Comparison of ENCODE assay signal across 13 cellular contexts in genomic region chr6:63509652-63510352, GRCh38.
DNase-seq lines count a peak whose midpoint lies in the region; ATAC-seq, FAIRE-seq and TF ChIP-seq lines count a peak whose summit lies in the region.
"Had no signal": no experiment of that assay in that cellular context is flagged by ENCODE, and none has a peak within 500 bp of the region (broad histone marks: within the 10 kb centered on the region; RNA-seq: fewer than 3 reads in every experiment).

No MANE protein-coding gene starts in this region.

- H4K5ac ChIP-seq in H1 (ENCODE audit: insufficient read length, low read depth, low read length) = no peak overlapping the region

- DNase-seq in A549 (ENCODE audit: low read depth in 1 of 2, low spot score in 1 of 2) (peak in 1 of 2 experiments; percentile 85), H1 (ENCODE audit: low read depth in 1 of 2, low spot score in 2 of 2) (no peak), mucosa of descending colon (peak; percentile 63 to 74 (median 65)), NCI-H526 treated with DMSO at 0.1 percent for 48 hours (lab: John Stamatoyannopoulos, UW) (no peak), trophoblast cell (no peak), NCI-H526 (lab: John Stamatoyannopoulos, UW) (no peak)
- no peak for DNase-seq in stimulated activated naive CD4-positive, alpha-beta T cell (lab: John Stamatoyannopoulos, UW)
- DNase-seq: activated CD8-positive, alpha-beta memory T cell treated with anti-CD3 and anti-CD28 coated beads, Interleukin-2, amount 50 U/mL, for 48 hours; central memory CD4-positive, alpha-beta T cell; hippocampal formation; NCI-H2171 treated with DMSO at 0.1 percent for 48 hours; posterior cingulate gyrus had no signal

- H3K14ac ChIP-seq in H1 (ENCODE audit: insufficient read length) (no peak overlapping the region), trophoblast cell (ENCODE audit: low read length) (no peak overlapping the region)

- intact Hi-C loops in mucosa of descending colon (cut with DNase I, micrococcal nuclease) = no loop called here

- TF ChIP-seq EP300 in A549 (IDR thresholded peaks at IDR 0.05) = peak in 1 of 2 experiments; percentile 41; a peak in 1 of 5 replicates
- TF ChIP-seq EP300 in H1 (IDR thresholded peaks at IDR 0.05; ENCODE audit: borderline replicate concordance in 1 of 2, low read depth in 2 of 2, low read length in 2 of 2) = no peak

- no peak overlapping the region for H2BK20ac ChIP-seq in H1 (ENCODE audit: low read length)

- H4K91ac ChIP-seq in H1 (replicated peaks; ENCODE audit: insufficient read length, low read length) = no peak overlapping the region
- no peak overlapping the region for H4K91ac ChIP-seq in trophoblast cell (ENCODE audit: low read depth, low read length)

- TF ChIP-seq CTCF in A549 (IDR thresholded peaks at IDR 0.05) (no peak), H1 (IDR thresholded peaks at IDR 0.05; ENCODE audit: control extremely low read depth in 1 of 3, insufficient read depth in 1 of 3, low read depth in 1 of 3, low read length in 3 of 3) (no peak), mucosa of descending colon (IDR thresholded peaks at IDR 0.05) (no peak)

- CTCF ChIA-PET in A549 (lab: Yijun Ruan, JAX) (interaction anchor here (0.6 to 1.1 kb wide), 4 partner anchors 13 to 72 kb away, joined by 3 read pairs; no protein-coding TSS in a partner anchor), H1 (lab: Charles Lee; ENCODE audit: partially characterized antibody) (interaction anchor here (0.8 to 2.3 kb wide), 5 partner anchors 13 to 214 kb away, joined by 3 to 7 read pairs (median 5); no protein-coding TSS in a partner anchor)

- ATAC-seq in A549 (peak; percentile 89 to 97), HG02798 (IDR thresholded peaks at IDR 0.05; ENCODE audit: poor library complexity, unreplicated experiment) (peak; percentile 49), mucosa of descending colon (peak; percentile 98)

- 8% methylated on average over 7 of the region's 7 CpGs for WGBS in A549 (ENCODE audit: missing lambda C conversion rate)
- 91% methylated on average over 7 of the region's 7 CpGs; no CpG with 5 or more reads in 1 of the 2 experiments for WGBS in H1 (ENCODE audit: extremely low coverage in 1 of 2, insufficient coverage in 1 of 2, insufficient read length in 1 of 2, insufficient replicate concordance in 2 of 2, low coverage in 1 of 2, low lambda C conversion rate in 2 of 2, missing lambda C conversion rate in 1 of 2), 2 experiments
- no CpG with 5 or more reads among the region's 7 CpGs for WGBS in trophoblast cell (ENCODE audit: extremely low coverage, insufficient coverage, insufficient read length)

- H2BK5ac ChIP-seq in H1 (ENCODE audit: low read depth, low read length) = no peak overlapping the region
- H2BK5ac ChIP-seq in trophoblast cell (ENCODE audit: low read depth, low read length, poor library complexity) = no peak overlapping the region

- H3K9ac ChIP-seq in H1 (replicated peaks in 1 of 4; ENCODE audit: extremely low read depth in 1 of 4, low read depth in 3 of 4, low read length in 3 of 4) (no peak overlapping the region), trophoblast cell (ENCODE audit: low read length) (no peak overlapping the region)

- H3K27me3 ChIP-seq in H1 (replicated peaks in 1 of 4; ENCODE audit: control insufficient read depth in 3 of 4, extremely low read depth in 1 of 4, insufficient read depth in 3 of 4, low read length in 3 of 4) (no peaks in the 10 kb centered on the region), trophoblast cell (ENCODE audit: insufficient read depth, low read length) (no peaks in the 10 kb centered on the region)

- no peak overlapping the region for H3K4ac ChIP-seq in H1 (replicated peaks; ENCODE audit: insufficient read length, low read depth, low read length)
- H3K4ac ChIP-seq in trophoblast cell (ENCODE audit: low read depth, low read length) = no peak overlapping the region

- H3K4me3 ChIP-seq in A549 (no peak overlapping the region), H1 (ENCODE audit: extremely low read depth in 1 of 4, insufficient read depth in 2 of 4, low read depth in 3 of 4, low read length in 4 of 4) (no peak overlapping the region), mucosa of descending colon (no peak overlapping the region), trophoblast cell (ENCODE audit: low read depth, low read length) (no peak overlapping the region)

- H3K79me2 ChIP-seq in H1 (ENCODE audit: control insufficient read depth in 1 of 2, insufficient read depth in 2 of 2, low read length in 2 of 2) (no peaks in the 10 kb centered on the region), trophoblast cell (ENCODE audit: control insufficient read depth, insufficient read depth, low read length, poor library complexity) (no peaks in the 10 kb centered on the region)

- H4K8ac ChIP-seq in H1 (ENCODE audit: extremely low read depth, insufficient read depth, low read length) (no peak overlapping the region), trophoblast cell (ENCODE audit: low read depth, low read length) (no peak overlapping the region)

- no peaks in the 10 kb centered on the region for H3K23me2 ChIP-seq in H1 (ENCODE audit: low read depth, low read length)

- H2BK120ac ChIP-seq in H1 (replicated peaks; ENCODE audit: low read depth, low read length) (no peak overlapping the region), trophoblast cell (ENCODE audit: insufficient read depth, low read length, poor library complexity) (no peak overlapping the region)

- peaks cover 50% of the 10 kb centered on the region for H3K4me1 ChIP-seq in A549
- no peaks in the 10 kb centered on the region for H3K4me1 ChIP-seq in H1 (replicated peaks in 1 of 4; ENCODE audit: control insufficient read depth in 3 of 4, insufficient read depth in 4 of 4, low read length in 3 of 4)
- no peaks in the 10 kb centered on the region for H3K4me1 ChIP-seq in mucosa of descending colon (ENCODE audit: low read depth)
- H3K4me1 ChIP-seq in trophoblast cell (ENCODE audit: control insufficient read depth in 1 of 2, insufficient read depth in 2 of 2, low read length in 2 of 2) = no peaks in the 10 kb centered on the region

- no peak overlapping the region for H3K56ac ChIP-seq in H1 (replicated peaks; ENCODE audit: insufficient read length, low read depth, low read length)

- no peak overlapping the region for H2BK15ac ChIP-seq in H1 (ENCODE audit: low read length)

- peaks cover 0 to 1% of the 10 kb centered on the region in 2 experiments for H4K20me1 ChIP-seq in H1 (replicated peaks in 1 of 2; ENCODE audit: control insufficient read depth in 1 of 2, insufficient read depth in 2 of 2, low read length in 2 of 2)

- H3K79me1 ChIP-seq in H1 (ENCODE audit: low read depth, low read length) (no peaks in the 10 kb centered on the region), trophoblast cell (ENCODE audit: low read length) (no peaks in the 10 kb centered on the region)

- H2BK12ac ChIP-seq in H1 (ENCODE audit: low read depth, low read length) (no peak overlapping the region), trophoblast cell (ENCODE audit: low read length) (no peak overlapping the region)

- H3K27ac ChIP-seq in A549 (peak overlapping the region; percentile 71 to 86), H1 (ENCODE audit: low read depth, low read length) (no peak overlapping the region), trophoblast cell (ENCODE audit: low read depth, low read length) (no peak overlapping the region)

- H2AFZ ChIP-seq in H1 (ENCODE audit: low read length) (peak overlapping the region; percentile 28; the same call in 1 of the 2 replicates), trophoblast cell (ENCODE audit: insufficient read depth, low read length, poor library complexity) (no peak overlapping the region)

- POLR2A ChIA-PET in A549 (lab: Yijun Ruan, JAX) (interaction anchor here (0.6 to 1.6 kb wide), 5 partner anchors 13 to 67 kb away, joined by 4 to 7 read pairs (median 5); no protein-coding TSS in a partner anchor), H1 (lab: Charles Lee; ENCODE audit: partially characterized antibody) (no interaction called here)

- no peak overlapping the region for H3K18ac ChIP-seq in H1 (ENCODE audit: extremely low read depth, low read length)
- no peak overlapping the region for H3K18ac ChIP-seq in trophoblast cell (ENCODE audit: low read length)

- no peak; a peak in 1 of 5 replicates for TF ChIP-seq RAD21 in A549 (conservative IDR thresholded peaks at IDR 0.05 in 1 of 2, IDR thresholded peaks at IDR 0.05 in 1 of 2)
- no peak for TF ChIP-seq RAD21 in H1 (IDR thresholded peaks at IDR 0.05 in 1 of 2, conservative IDR thresholded peaks at IDR 0.05 in 1 of 2; ENCODE audit: low read depth in 2 of 2, low read length in 2 of 2)

- H4K12ac ChIP-seq in trophoblast cell (ENCODE audit: low read depth, low read length) = no peak overlapping the region

- FAIRE-seq in A549 (lab: Jason Lieb, UNC) (no peak), H1 (lab: Jason Lieb, UNC) (no peak)

- H3K23ac ChIP-seq in H1 (ENCODE audit: insufficient read length) = no peak overlapping the region
- no peak overlapping the region for H3K23ac ChIP-seq in trophoblast cell (ENCODE audit: low read length)

- H3K4me2 ChIP-seq in A549 (peak overlapping the region; percentile 61), H1 (ENCODE audit: insufficient read depth in 1 of 2, low read depth in 2 of 2, low read length in 2 of 2) (no peak overlapping the region), trophoblast cell (ENCODE audit: low read length) (no peak overlapping the region)

- TF ChIP-seq POLR2A in A549 (IDR thresholded peaks at IDR 0.05; ENCODE audit: low read length) (no peak), H1 (IDR thresholded peaks at IDR 0.05; ENCODE audit: control extremely low read depth in 1 of 2, low read depth in 2 of 2, low read length in 2 of 2) (no peak)

- H3K36me3 ChIP-seq in H1 (ENCODE audit: control insufficient read depth in 2 of 4, insufficient read depth in 4 of 4, low read length in 3 of 4) = no peaks in the 10 kb centered on the region
- H3K36me3 ChIP-seq in mucosa of descending colon (ENCODE audit: low read depth) = no peaks in the 10 kb centered on the region
- H3K36me3 ChIP-seq in trophoblast cell (ENCODE audit: control insufficient read depth in 1 of 2, insufficient read depth in 2 of 2, low read length in 2 of 2) = no peaks in the 10 kb centered on the region

- H2AK5ac ChIP-seq in H1 (ENCODE audit: low read depth, low read length) (no peak overlapping the region), trophoblast cell (ENCODE audit: low read length) (no peak overlapping the region)

- no peaks in the 10 kb centered on the region for H3K9me3 ChIP-seq in A549
- no peaks in the 10 kb centered on the region for H3K9me3 ChIP-seq in H1 (ENCODE audit: insufficient read depth in 2 of 2, low read depth in 1 of 2, low read length in 1 of 2)
- H3K9me3 ChIP-seq in mucosa of descending colon = no peaks in the 10 kb centered on the region
- no peaks in the 10 kb centered on the region for H3K9me3 ChIP-seq in trophoblast cell (ENCODE audit: insufficient read depth, low read depth, low read length)

TF ChIP-seq in A549, 52 proteins besides CTCF, POLR2A, EP300 and RAD21 (continues in another document):
- TF ChIP-seq JUN (IDR thresholded peaks at IDR 0.05) (0 out of 5 replicates have a peak, but pooled peaks of 1 of the 2 experiments have one; percentile 28), CEBPB (IDR thresholded peaks at IDR 0.05) (0 out of 4 replicates have a peak, but pooled peaks of 1 of the 2 experiments have one; percentile 42)

TF ChIP-seq in H1, 55 proteins besides CTCF, POLR2A, EP300 and RAD21 (continues in another document):
- TF ChIP-seq MAFK (IDR thresholded peaks at IDR 0.05; ENCODE audit: low read depth, low read length) (no peak), CBX5 (IDR thresholded peaks at IDR 0.05; ENCODE audit: low read depth, low read length) (no peak)

Comparison
In these comparisons a context has a peak if more than half of its experiments do, and no peak if none do; other contexts are left out.
1. DNase-seq: peak in mucosa of descending colon (3 of 3); none in H1 (0 of 2), NCI-H526 treated with DMSO at 0.1 percent for 48 hours (single experiment), trophoblast cell (0 of 2), stimulated activated naive CD4-positive, alpha-beta T cell (0 of 6) and NCI-H526 (0 of 2).
2. H3K27ac ChIP-seq: peak in A549 (2 of 2); none in H1 (single experiment) and trophoblast cell (single experiment).
3. Peak in every context shown above with its lines, with median percentiles within 50 percentile points of each other: ATAC-seq.